12 cellular contexts compared by ENCODE assay signal in the genomic region with DNA sequence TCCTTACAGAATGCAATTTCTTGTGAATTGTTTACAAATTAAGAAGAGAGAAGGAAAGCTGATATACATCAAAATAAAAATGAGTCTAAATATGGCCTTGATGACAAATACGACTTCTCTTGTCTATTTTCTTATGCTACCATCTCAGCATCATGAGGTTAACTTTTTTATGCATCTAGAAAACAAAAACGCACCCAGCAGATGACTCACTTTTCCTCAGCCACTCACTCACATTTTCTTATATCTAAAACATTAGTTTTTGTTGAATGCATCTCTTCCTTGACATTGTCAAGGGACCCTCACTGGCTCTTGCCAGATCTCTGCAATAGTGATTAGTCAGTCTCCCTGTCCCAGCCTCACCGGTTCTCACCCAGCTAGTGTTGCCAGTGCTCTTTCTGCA.
A peak's percentile ranks its signal among the peaks of the same experiment; 100 is the strongest.
DNase-seq lines count a peak whose midpoint lies in the region; ATAC-seq and TF ChIP-seq lines count a peak whose summit lies in the region.
"Had no signal": no experiment of that assay in that cellular context is flagged by ENCODE, and none has a peak within 500 bp of the region (broad histone marks: within the 10 kb centered on the region; RNA-seq: fewer than 3 reads in every experiment).

No MANE protein-coding gene starts in this region.

- no peak overlapping the region for H2BK20ac ChIP-seq in IMR-90 (ENCODE audit: low read depth, low read length)

- no peak overlapping the region for H2AFZ ChIP-seq in IMR-90 (replicated peaks; ENCODE audit: low read length, poor library complexity)

- no peak overlapping the region for H2BK5ac ChIP-seq in IMR-90 (ENCODE audit: low read depth, low read length, poor library complexity, severe bottlenecking)

- 0 out of 2 replicates have a peak overlapping the region, but pooled peaks have one; percentile 13 for H3K4me2 ChIP-seq in IMR-90 (ENCODE audit: low read depth, low read length)

- WGBS in IMR-90 (ENCODE audit: extremely low coverage in 2 of 2, insufficient read length in 1 of 2), 2 experiments = 86% methylated on average over 1 of the region's 3 CpGs; no CpG with 5 or more reads in 1 of the 2 experiments

- in situ Hi-C loops in IMR-90 (cut with MboI; ENCODE audit: low sequenced_read_pairs) = no loop called here
- in situ Hi-C loops in HAP-1 (cut with MboI; ENCODE audit: low sequenced_read_pairs) = no loop called here

- dilution Hi-C loops in IMR-90 (cut with HindIII; ENCODE audit: low sequenced_read_pairs, unreplicated experiment) = no loop called here

- POLR2A ChIA-PET in IMR-90 (lab: Charles Lee; ENCODE audit: unreplicated experiment) = no interaction called here

- no peaks in the 10 kb centered on the region; the same call in 1 of the 2 replicates for H3K9me1 ChIP-seq in IMR-90 (ENCODE audit: insufficient read depth, low read length)

- H3K9ac ChIP-seq in IMR-90 (ENCODE audit: low read depth, low read length) = no peak overlapping the region

- H3K23ac ChIP-seq in IMR-90 (ENCODE audit: low read depth, low read length) = no peak overlapping the region

- CTCF ChIA-PET in IMR-90 (lab: Yijun Ruan, JAX) = interaction anchor here (0.7 kb wide), 1 partner anchor 13 kb away, joined by 5 read pairs; no protein-coding TSS in a partner anchor

- no peak overlapping the region for H2BK120ac ChIP-seq in IMR-90 (ENCODE audit: low read depth, low read length)

- H3K14ac ChIP-seq in IMR-90 (replicated peaks; ENCODE audit: low read depth, low read length) = no peak overlapping the region

- H3K4me1 ChIP-seq in IMR-90 (ENCODE audit: control insufficient read depth, insufficient read depth, low read length) (peaks cover 7% of the 10 kb centered on the region), HAP-1 (no peaks in the 10 kb centered on the region)

- H2BK15ac ChIP-seq in IMR-90 (ENCODE audit: low read depth, low read length) = no peak overlapping the region

- no peaks in the 10 kb centered on the region for H4K20me1 ChIP-seq in IMR-90 (ENCODE audit: insufficient read depth, low read length)

- H3K4me3 ChIP-seq in IMR-90 (ENCODE audit: insufficient read depth, low read depth, low read length) (no peak overlapping the region), skeletal muscle cell (ENCODE audit: low read depth, low read length) (no peak overlapping the region), HAP-1 (no peak overlapping the region)

- H4K8ac ChIP-seq in IMR-90 (ENCODE audit: low read depth in 2 of 2, low read length in 2 of 2) = no peak overlapping the region

- TF ChIP-seq CTCF in IMR-90 (conservative IDR thresholded peaks at IDR 0.05; ENCODE audit: low read depth, low read length) = no peak

- no peak overlapping the region for H3K27ac ChIP-seq in IMR-90 (ENCODE audit: insufficient read depth, low read length)
- H3K27ac ChIP-seq in substantia nigra (ENCODE audit: low read depth, low read length, poor library complexity, severe bottlenecking) = no peak overlapping the region
- H3K27ac ChIP-seq: C4-2B, HL-60 had no signal

- H3K56ac ChIP-seq in IMR-90 (ENCODE audit: extremely low read depth, insufficient read depth, low read length) = no peak overlapping the region

- intact Hi-C loops in IMR-90 (cut with micrococcal nuclease) = no loop called here

- no peak for TF ChIP-seq RAD21 in IMR-90 (IDR thresholded peaks at IDR 0.05; ENCODE audit: low read length)

- H3K27me3 ChIP-seq in IMR-90 (ENCODE audit: control insufficient read depth, insufficient read depth, low read length) (no peaks in the 10 kb centered on the region), HAP-1 (ENCODE audit: low read depth) (no peaks in the 10 kb centered on the region)
- H3K27me3 ChIP-seq: BE2C had no signal

- no peak for TF ChIP-seq POLR2A in IMR-90 (IDR thresholded peaks at IDR 0.05; ENCODE audit: low read depth, low read length)

- no peaks in the 10 kb centered on the region for H3K79me1 ChIP-seq in IMR-90 (ENCODE audit: low read depth in 1 of 2, low read length in 2 of 2)

- H2AK5ac ChIP-seq in IMR-90 (ENCODE audit: low read depth, low read length) = no peak overlapping the region

- no peak overlapping the region for H4K5ac ChIP-seq in IMR-90 (ENCODE audit: low read depth, low read length)

- H3K9me3 ChIP-seq in IMR-90 (ENCODE audit: control insufficient read depth, insufficient read depth, low read length) = no peaks in the 10 kb centered on the region
- H3K9me3 ChIP-seq in HAP-1 = no peaks in the 10 kb centered on the region
- H3K9me3 ChIP-seq: BE2C had no signal

- H4K91ac ChIP-seq in IMR-90 (ENCODE audit: insufficient read depth, low read depth, low read length) = no peak overlapping the region

- DNase-seq in ELR (ENCODE audit: low read depth) = peak; percentile 49
- peak; percentile 18 for DNase-seq in IMR-90
- peak; percentile 9 for DNase-seq in dermis blood vessel endothelial cell
- peak; percentile 56 for DNase-seq in skeletal muscle cell (ENCODE audit: low read depth)
- no peak for DNase-seq in substantia nigra (lab: John Stamatoyannopoulos, UW)
- no peak for DNase-seq in NCI-H748 (lab: John Stamatoyannopoulos, UW; ENCODE audit: unreplicated experiment)
- DNase-seq in HAP-1 (ENCODE audit: low spot score in 2 of 2) = no peak
- DNase-seq: BE2C; CD4-positive, alpha-beta memory T cell; DMS79 had no signal

- ATAC-seq in IMR-90 (ENCODE audit: low read depth) = peak; percentile 51

- no TSS peak for BruUV-seq in IMR-90 (replicated peaks; lab: Mats Ljungman, UMichigan)

- H3K4ac ChIP-seq in IMR-90 (ENCODE audit: low read depth, low read length) = no peak overlapping the region

- no peak overlapping the region for H2AK9ac ChIP-seq in IMR-90 (replicated peaks; ENCODE audit: low read depth, low read length, poor library complexity)

- H3K36me3 ChIP-seq in IMR-90 (ENCODE audit: control insufficient read depth, insufficient read depth, low read length) = 0 out of 2 replicates have a peak, but pooled peaks cover 2% of the 10 kb centered on the region
- H3K36me3 ChIP-seq in HAP-1 (replicated peaks) = no peaks in the 10 kb centered on the region

- no peak overlapping the region for H3K18ac ChIP-seq in IMR-90 (ENCODE audit: low read depth, low read length)

TF ChIP-seq in IMR-90, 13 proteins besides CTCF, POLR2A, EP300 and RAD21:
- TF ChIP-seq CEBPB (IDR thresholded peaks at IDR 0.05; ENCODE audit: low read depth, low read length) = no peak
- TF ChIP-seq, protein P1, sequence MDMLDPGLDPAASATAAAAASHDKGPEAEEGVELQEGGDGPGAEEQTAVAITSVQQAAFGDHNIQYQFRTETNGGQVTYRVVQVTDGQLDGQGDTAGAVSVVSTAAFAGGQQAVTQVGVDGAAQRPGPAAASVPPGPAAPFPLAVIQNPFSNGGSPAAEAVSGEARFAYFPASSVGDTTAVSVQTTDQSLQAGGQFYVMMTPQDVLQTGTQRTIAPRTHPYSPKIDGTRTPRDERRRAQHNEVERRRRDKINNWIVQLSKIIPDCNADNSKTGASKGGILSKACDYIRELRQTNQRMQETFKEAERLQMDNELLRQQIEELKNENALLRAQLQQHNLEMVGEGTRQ (IDR thresholded peaks at IDR 0.05; ENCODE audit: low read depth, low read length) = no peak
- no peak for TF ChIP-seq CHD1 (IDR thresholded peaks at IDR 0.05; ENCODE audit: low read depth, low read length)
- TF ChIP-seq BHLHE40 (IDR thresholded peaks at IDR 0.05; ENCODE audit: low read depth, low read length) = no peak
- no peak for TF ChIP-seq SMC3 (IDR thresholded peaks at IDR 0.05; ENCODE audit: low read depth, low read length)
- no peak for TF ChIP-seq MXI1 (IDR thresholded peaks at IDR 0.05; ENCODE audit: borderline replicate concordance, low read depth, low read length)
- no peak for TF ChIP-seq MAFK (IDR thresholded peaks at IDR 0.05; ENCODE audit: low read depth, low read length)
- no peak for TF ChIP-seq RFX5 (IDR thresholded peaks at IDR 0.05; ENCODE audit: low read depth, low read length)
- TF ChIP-seq, protein P2, sequence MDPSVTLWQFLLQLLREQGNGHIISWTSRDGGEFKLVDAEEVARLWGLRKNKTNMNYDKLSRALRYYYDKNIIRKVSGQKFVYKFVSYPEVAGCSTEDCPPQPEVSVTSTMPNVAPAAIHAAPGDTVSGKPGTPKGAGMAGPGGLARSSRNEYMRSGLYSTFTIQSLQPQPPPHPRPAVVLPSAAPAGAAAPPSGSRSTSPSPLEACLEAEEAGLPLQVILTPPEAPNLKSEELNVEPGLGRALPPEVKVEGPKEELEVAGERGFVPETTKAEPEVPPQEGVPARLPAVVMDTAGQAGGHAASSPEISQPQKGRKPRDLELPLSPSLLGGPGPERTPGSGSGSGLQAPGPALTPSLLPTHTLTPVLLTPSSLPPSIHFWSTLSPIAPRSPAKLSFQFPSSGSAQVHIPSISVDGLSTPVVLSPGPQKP (IDR thresholded peaks at IDR 0.05; ENCODE audit: borderline replicate concordance, low read depth, low read length) = no peak

Comparison
In these comparisons a context has a peak if more than half of its experiments do, and no peak if none do; other contexts are left out.
1. DNase-seq: peak in ELR (single experiment), IMR-90 (single experiment), dermis blood vessel endothelial cell (single experiment) and skeletal muscle cell (single experiment); none in substantia nigra (0 of 49), NCI-H748 (single experiment) and HAP-1 (0 of 2).